Comparison of ENCODE assay signal across 1 cellular context in the genomic region with DNA sequence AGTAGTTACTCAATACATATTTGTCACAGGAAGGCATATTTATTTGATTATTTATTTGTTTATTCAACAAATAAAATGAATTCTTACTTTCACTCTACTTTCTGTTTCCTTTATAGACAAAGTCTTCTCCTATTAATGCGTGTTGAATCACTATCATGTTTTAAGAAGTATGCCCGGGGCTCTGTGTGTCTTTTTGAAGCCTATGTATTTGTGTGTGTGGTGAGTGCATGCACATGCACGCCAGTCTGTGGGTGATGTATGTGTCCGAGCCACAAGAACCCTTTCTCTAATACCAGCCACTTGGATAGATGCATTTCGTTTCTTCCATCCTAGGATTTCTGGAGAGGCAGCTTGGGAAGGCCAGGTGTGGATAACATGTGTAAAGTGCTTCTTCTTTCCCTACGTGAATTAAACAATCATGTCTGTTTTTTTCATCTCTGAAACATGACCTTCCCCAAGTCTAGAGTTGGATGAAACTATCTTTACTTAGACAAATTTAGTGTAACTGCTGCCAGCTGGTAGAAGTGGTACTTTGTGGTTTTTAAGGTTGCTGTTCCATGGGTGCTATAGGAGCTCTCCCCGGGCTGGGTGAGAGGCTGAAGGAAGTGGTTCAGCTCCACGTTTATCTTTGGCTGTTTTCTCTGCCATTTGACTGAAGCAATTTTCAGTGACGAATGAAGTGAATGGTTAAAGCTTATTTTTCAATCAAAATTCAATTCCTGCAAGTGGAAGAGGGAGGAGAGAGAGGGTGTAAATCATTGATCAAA.
TF ChIP-seq lines count a peak whose summit lies in the region.

No MANE protein-coding gene starts in this region.

TF ChIP-seq in WTC11, 78 proteins besides CTCF, POLR2A, EP300 and RAD21 (continued from another document):
- TF ChIP-seq, protein P1, sequence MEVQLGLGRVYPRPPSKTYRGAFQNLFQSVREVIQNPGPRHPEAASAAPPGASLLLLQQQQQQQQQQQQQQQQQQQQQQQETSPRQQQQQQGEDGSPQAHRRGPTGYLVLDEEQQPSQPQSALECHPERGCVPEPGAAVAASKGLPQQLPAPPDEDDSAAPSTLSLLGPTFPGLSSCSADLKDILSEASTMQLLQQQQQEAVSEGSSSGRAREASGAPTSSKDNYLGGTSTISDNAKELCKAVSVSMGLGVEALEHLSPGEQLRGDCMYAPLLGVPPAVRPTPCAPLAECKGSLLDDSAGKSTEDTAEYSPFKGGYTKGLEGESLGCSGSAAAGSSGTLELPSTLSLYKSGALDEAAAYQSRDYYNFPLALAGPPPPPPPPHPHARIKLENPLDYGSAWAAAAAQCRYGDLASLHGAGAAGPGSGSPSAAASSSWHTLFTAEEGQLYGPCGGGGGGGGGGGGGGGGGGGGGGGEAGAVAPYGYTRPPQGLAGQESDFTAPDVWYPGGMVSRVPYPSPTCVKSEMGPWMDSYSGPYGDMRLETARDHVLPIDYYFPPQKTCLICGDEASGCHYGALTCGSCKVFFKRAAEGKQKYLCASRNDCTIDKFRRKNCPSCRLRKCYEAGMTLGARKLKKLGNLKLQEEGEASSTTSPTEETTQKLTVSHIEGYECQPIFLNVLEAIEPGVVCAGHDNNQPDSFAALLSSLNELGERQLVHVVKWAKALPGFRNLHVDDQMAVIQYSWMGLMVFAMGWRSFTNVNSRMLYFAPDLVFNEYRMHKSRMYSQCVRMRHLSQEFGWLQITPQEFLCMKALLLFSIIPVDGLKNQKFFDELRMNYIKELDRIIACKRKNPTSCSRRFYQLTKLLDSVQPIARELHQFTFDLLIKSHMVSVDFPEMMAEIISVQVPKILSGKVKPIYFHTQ (CRISPR knock-in tag; IDR thresholded peaks at IDR 0.05) = no peak
- TF ChIP-seq ATF1 (CRISPR knock-in tag; IDR thresholded peaks at IDR 0.05) (no peak), FOXP1 (CRISPR knock-in tag; IDR thresholded peaks at IDR 0.05; ENCODE audit: borderline replicate concordance) (no peak), GTF2I (CRISPR knock-in tag; conservative IDR thresholded peaks at IDR 0.05) (no peak), ETV6 (CRISPR knock-in tag; IDR thresholded peaks at IDR 0.05) (no peak), ZNF263 (CRISPR knock-in tag; IDR thresholded peaks at IDR 0.05; ENCODE audit: low read depth) (no peak)
- TF ChIP-seq, protein P2, sequence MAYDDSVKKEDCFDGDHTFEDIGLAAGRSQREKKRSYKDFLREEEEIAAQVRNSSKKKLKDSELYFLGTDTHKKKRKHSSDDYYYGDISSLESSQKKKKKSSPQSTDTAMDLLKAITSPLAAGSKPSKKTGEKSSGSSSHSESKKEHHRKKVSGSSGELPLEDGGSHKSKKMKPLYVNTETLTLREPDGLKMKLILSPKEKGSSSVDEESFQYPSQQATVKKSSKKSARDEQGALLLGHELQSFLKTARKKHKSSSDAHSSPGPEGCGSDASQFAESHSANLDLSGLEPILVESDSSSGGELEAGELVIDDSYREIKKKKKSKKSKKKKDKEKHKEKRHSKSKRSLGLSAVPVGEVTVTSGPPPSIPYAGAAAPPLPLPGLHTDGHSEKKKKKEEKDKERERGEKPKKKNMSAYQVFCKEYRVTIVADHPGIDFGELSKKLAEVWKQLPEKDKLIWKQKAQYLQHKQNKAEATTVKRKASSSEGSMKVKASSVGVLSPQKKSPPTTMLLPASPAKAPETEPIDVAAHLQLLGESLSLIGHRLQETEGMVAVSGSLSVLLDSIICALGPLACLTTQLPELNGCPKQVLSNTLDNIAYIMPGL (CRISPR knock-in tag; IDR thresholded peaks at IDR 0.05) = no peak
